1 cellular context compared by ENCODE assay signal in genomic region chr17:74380086-74380958, GRCh38.
A peak's percentile ranks its signal among the peaks of the same experiment; 100 is the strongest.
TF ChIP-seq lines count a peak whose summit lies in the region.

No MANE protein-coding gene starts in this region.

TF ChIP-seq in H1, 55 proteins besides CTCF, POLR2A, EP300 and RAD21:
- TF ChIP-seq SP4 (IDR thresholded peaks at IDR 0.05; ENCODE audit: low read length) = 0 out of 2 replicates have a peak, but pooled peaks have one; percentile 1
- no peak for TF ChIP-seq SP2 (IDR thresholded peaks at IDR 0.05; ENCODE audit: low read length)
- TF ChIP-seq KDM1A (IDR thresholded peaks at IDR 0.05; ENCODE audit: borderline replicate concordance, low read length) = no peak
- no peak for TF ChIP-seq RFX5 (IDR thresholded peaks at IDR 0.05; ENCODE audit: borderline replicate concordance, low read depth, low read length)
- TF ChIP-seq SP1 (IDR thresholded peaks at IDR 0.05; ENCODE audit: low read depth, low read length) = no peak
